16 cellular contexts compared by ENCODE assay signal in the genomic region with DNA sequence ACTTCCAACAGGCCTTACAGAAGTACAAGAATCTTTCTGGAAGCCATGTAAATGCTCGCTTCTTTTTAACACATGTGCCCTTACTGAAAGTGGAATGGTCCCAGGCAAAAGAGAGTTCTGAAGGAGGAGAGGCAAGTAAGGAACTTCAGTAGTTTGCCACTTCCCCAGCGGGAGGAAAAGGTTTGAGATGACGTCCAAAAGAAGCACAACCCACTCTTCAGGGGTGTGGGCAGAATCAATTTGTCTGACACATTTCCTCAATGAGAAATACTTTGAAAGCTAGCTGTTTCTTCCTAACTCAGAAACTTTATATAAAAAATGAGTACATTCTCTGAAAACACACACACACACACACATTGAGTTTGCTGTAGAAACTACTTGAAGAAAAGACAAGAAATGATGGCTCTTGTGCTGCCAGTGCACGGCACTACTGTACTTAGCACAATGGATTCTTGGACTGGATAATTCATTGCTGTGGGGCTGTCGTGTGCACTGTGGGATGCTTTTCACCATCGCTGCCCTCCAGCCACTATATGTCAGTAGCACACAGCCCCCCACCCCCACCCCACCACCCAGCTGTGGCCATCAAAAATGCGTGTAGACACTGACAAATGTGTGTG.
A peak's percentile ranks its signal among the peaks of the same experiment; 100 is the strongest.
DNase-seq lines count a peak whose midpoint lies in the region; ATAC-seq and TF ChIP-seq lines count a peak whose summit lies in the region.
"Had no signal": no experiment of that assay in that cellular context is flagged by ENCODE, and none has a peak within 500 bp of the region (broad histone marks: within the 10 kb centered on the region; RNA-seq: fewer than 3 reads in every experiment).

No MANE protein-coding gene starts in this region.

- no peak for TF ChIP-seq CTCF in lower leg skin (IDR thresholded peaks at IDR 0.05)

- WGBS in thymus, result 80% methylated on average over 7 of the region's 7 CpGs
- WGBS in lower leg skin, 2 donors, result 80 to 84% methylated on average over 7 of the region's 7 CpGs

- peaks cover 13% of the 10 kb centered on the region for H3K36me3 ChIP-seq in thymus (ENCODE audit: control insufficient read depth, insufficient read depth)

- H3K9me3 ChIP-seq in thymus (ENCODE audit: control insufficient read depth), result no peaks in the 10 kb centered on the region
- H3K9me3 ChIP-seq: heart right ventricle, tibial nerve had no signal

- peak overlapping the region; percentile 71 for H3K4me3 Mint-ChIP-seq in activated T-helper 17 cell treated with anti-CD3 and anti-CD28 coated beads, Interleukin-2, amount 50 U/mL, for 72 hours
- H3K4me3 Mint-ChIP-seq in natural killer cell treated with Interleukin-12 subunit alpha and Interleukin-12 subunit beta and Interleukin-15 and Interleukin-18, amount 100 ng/mL, for 72 hours, result peak overlapping the region; percentile 15
- H3K4me3 Mint-ChIP-seq: nephron had no signal

- H3K27me3 ChIP-seq in thymus (ENCODE audit: control insufficient read depth, insufficient read depth), result no peaks in the 10 kb centered on the region
- H3K27me3 ChIP-seq: heart right ventricle, tibial nerve had no signal

- peaks cover 27% of the 10 kb centered on the region for H3K36me3 Mint-ChIP-seq in activated T-helper 17 cell treated with anti-CD3 and anti-CD28 coated beads, Interleukin-2, amount 50 U/mL, for 72 hours (ENCODE audit: low read depth)
- no peaks in the 10 kb centered on the region for H3K36me3 Mint-ChIP-seq in natural killer cell treated with Interleukin-12 subunit alpha and Interleukin-12 subunit beta and Interleukin-15 and Interleukin-18, amount 100 ng/mL, for 72 hours

- H3K4me1 Mint-ChIP-seq in activated T-helper 17 cell treated with anti-CD3 and anti-CD28 coated beads, Interleukin-2, amount 50 U/mL, for 72 hours, result peaks cover 32% of the 10 kb centered on the region
- H3K4me1 Mint-ChIP-seq in natural killer cell treated with Interleukin-12 subunit alpha and Interleukin-12 subunit beta and Interleukin-15 and Interleukin-18, amount 100 ng/mL, for 72 hours (ENCODE audit: low read depth in 2 of 2), result peaks cover 43 to 48% of the 10 kb centered on the region in 2 donors

- no peak for TF ChIP-seq POLR2A in lower leg skin (IDR thresholded peaks at IDR 0.05)

- H3K4me1 ChIP-seq in thymus (ENCODE audit: control insufficient read depth, insufficient read depth, low read length), result peaks cover 28% of the 10 kb centered on the region

- peak; percentile 92 for ATAC-seq in activated T-helper 17 cell treated with anti-CD3 and anti-CD28 coated beads, Interleukin-2, amount 50 U/mL, for 72 hours (replicated peaks)
- ATAC-seq in natural killer cell treated with Interleukin-12 subunit alpha and Interleukin-12 subunit beta and Interleukin-15 and Interleukin-18, amount 100 ng/mL, for 72 hours, result peak; percentile 20 to 51
- ATAC-seq in HG03108 (IDR thresholded peaks at IDR 0.05; ENCODE audit: unreplicated experiment), result no peak
- ATAC-seq: heart right ventricle, HepG2, left colon had no signal

- H3K27ac ChIP-seq in thymus (ENCODE audit: low read depth), result peak overlapping the region; percentile 65
- H3K27ac ChIP-seq: heart right ventricle had no signal

- H3K4me3 ChIP-seq in thymus (ENCODE audit: low read length), result no peak overlapping the region
- no peak overlapping the region for H3K4me3 ChIP-seq in lower leg skin (ENCODE audit: low read depth, poor library complexity, severe bottlenecking)
- H3K4me3 ChIP-seq: heart right ventricle, tibial nerve had no signal

- peak; percentile 9 for DNase-seq in activated CD8-positive, alpha-beta memory T cell treated with anti-CD3 and anti-CD28 coated beads, Interleukin-2, amount 50 U/mL, for 1 hour (ENCODE audit: extremely low read depth)
- DNase-seq in activated CD8-positive, alpha-beta memory T cell treated with anti-CD3 and anti-CD28 coated beads, Interleukin-2, amount 50 U/mL, for 48 hours, result no peak
- DNase-seq in natural killer cell treated with Interleukin-12 subunit alpha and Interleukin-12 subunit beta and Interleukin-15 and Interleukin-18, amount 100 ng/mL, for 72 hours (ENCODE audit: low spot score), result no peak
- DNase-seq in lower leg skin (ENCODE audit: low spot score in 2 of 2), result no peak
- no peak for DNase-seq in HUDEP-2 (lab: John Stamatoyannopoulos, UW; ENCODE audit: unreplicated experiment in 76 of 76)
- DNase-seq: heart right ventricle, left colon, NCI-H1092 treated with DMSO at 0.1 percent for 48 hours, NCI-H345, right cardiac atrium had no signal

- peak overlapping the region; percentile 93 for H3K27ac Mint-ChIP-seq in activated T-helper 17 cell treated with anti-CD3 and anti-CD28 coated beads, Interleukin-2, amount 50 U/mL, for 72 hours
- H3K27ac Mint-ChIP-seq in natural killer cell treated with Interleukin-12 subunit alpha and Interleukin-12 subunit beta and Interleukin-15 and Interleukin-18, amount 100 ng/mL, for 72 hours, result peak overlapping the region; percentile 15 to 70
- H3K27ac Mint-ChIP-seq: nephron had no signal

- intact Hi-C loops in lower leg skin (cut with DNase I; ENCODE audit: low total_unique reads), result no loop called here

- no peaks in the 10 kb centered on the region for H3K9me3 Mint-ChIP-seq in activated T-helper 17 cell treated with anti-CD3 and anti-CD28 coated beads, Interleukin-2, amount 50 U/mL, for 72 hours
- H3K9me3 Mint-ChIP-seq in natural killer cell treated with Interleukin-12 subunit alpha and Interleukin-12 subunit beta and Interleukin-15 and Interleukin-18, amount 100 ng/mL, for 72 hours, result no peaks in the 10 kb centered on the region
- H3K9me3 Mint-ChIP-seq: nephron had no signal

- no peaks in the 10 kb centered on the region for H3K27me3 Mint-ChIP-seq in activated T-helper 17 cell treated with anti-CD3 and anti-CD28 coated beads, Interleukin-2, amount 50 U/mL, for 72 hours
- no peaks in the 10 kb centered on the region for H3K27me3 Mint-ChIP-seq in natural killer cell treated with Interleukin-12 subunit alpha and Interleukin-12 subunit beta and Interleukin-15 and Interleukin-18, amount 100 ng/mL, for 72 hours
